ENCODE assay signal across 8 cellular contexts in the genomic region with DNA sequence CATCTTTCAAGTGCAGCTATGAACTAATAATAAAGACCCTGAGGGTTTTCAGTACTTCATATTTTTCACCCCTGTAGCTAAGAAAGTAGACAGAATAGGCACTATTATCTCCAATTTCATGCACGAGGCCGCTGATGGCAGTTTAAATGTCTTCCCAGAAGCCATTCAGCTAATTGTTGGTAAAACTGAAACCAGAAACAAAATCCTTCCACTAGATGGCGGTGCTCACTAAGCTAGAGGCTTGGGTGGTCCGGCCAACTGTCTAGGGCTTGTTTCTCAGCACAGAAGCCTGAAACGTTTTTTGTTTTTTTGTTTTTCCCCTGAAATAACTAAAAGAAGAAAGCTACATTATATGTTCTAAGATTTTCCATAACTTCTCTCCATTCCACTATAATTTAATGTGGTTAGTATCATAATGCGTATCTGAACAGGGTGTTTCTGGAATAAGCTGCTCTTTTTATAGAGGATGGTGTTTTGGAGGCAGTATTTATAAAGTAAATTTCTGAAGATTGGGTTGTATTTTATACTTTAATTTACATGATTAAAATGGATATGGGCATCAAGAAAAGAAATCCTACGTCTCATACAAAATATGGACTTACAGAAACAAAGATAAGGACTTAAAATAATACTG.
DNase-seq lines count a peak whose midpoint lies in the region; ATAC-seq and TF ChIP-seq lines count a peak whose summit lies in the region.

No MANE protein-coding gene starts in this region.

- peak; percentile 53 to 63 for TF ChIP-seq CTCF in Caco-2 (IDR thresholded peaks at IDR 0.05; ENCODE audit: insufficient read depth in 1 of 2, low read depth in 1 of 2, low read length in 1 of 2, severe bottlenecking in 1 of 2, unreplicated experiment in 1 of 2)

- no peaks in the 10 kb centered on the region for H3K4me1 ChIP-seq in Caco-2

- DNase-seq in Caco-2 (peak; percentile 36 to 66), NCI-H510A treated with DMSO at 0.1 percent for 48 hours (lab: John Stamatoyannopoulos, UW) (peak; percentile 98), dermis microvascular lymphatic vessel endothelial cell (ENCODE audit: low read depth in 2 of 2) (peak; percentile 46 to 67), lung microvascular endothelial cell (ENCODE audit: low read depth in 2 of 2) (peak; percentile 72 to 79)
- peak; percentile 33 for DNase-seq in activated CD4-positive, alpha-beta T cell treated with anti-CD3 and anti-CD28 coated beads, Interleukin-2, amount 50 U/mL, for 1 hour
- DNase-seq in stimulated activated CD8-positive, alpha-beta memory T cell treated with anti-CD3 and anti-CD28 coated beads, Interleukin-4, amount 100 ng/mL, for 24 hours (ENCODE audit: low read depth), result peak; percentile 19

- no peaks in the 10 kb centered on the region for H3K9me3 ChIP-seq in Caco-2

- no peaks in the 10 kb centered on the region for H3K36me3 Mint-ChIP-seq in Caco-2 (ENCODE audit: insufficient read depth, unreplicated experiment)

- H3K27me3 ChIP-seq in Caco-2 (replicated peaks; ENCODE audit: control insufficient read depth, insufficient read depth, low read length), result no peaks in the 10 kb centered on the region

- H3K36me3 ChIP-seq in Caco-2 (ENCODE audit: control insufficient read depth, insufficient read depth, low read length), result no peaks in the 10 kb centered on the region

- no peaks in the 10 kb centered on the region for H3K27me3 Mint-ChIP-seq in Caco-2 (ENCODE audit: insufficient read depth, unreplicated experiment)

- no peak overlapping the region for H3K4me3 ChIP-seq in Caco-2 (ENCODE audit: low read depth, low read length)

- no peak overlapping the region for H3K27ac Mint-ChIP-seq in Caco-2 (ENCODE audit: unreplicated experiment)

- BruUV-seq in Caco-2 (replicated peaks; lab: Mats Ljungman, UMichigan), result no TSS peak

- POLR2A ChIA-PET in Caco-2 (lab: Charles Lee), result no interaction called here

- peaks cover 4% of the 10 kb centered on the region for H3K4me1 Mint-ChIP-seq in Caco-2 (ENCODE audit: low read depth, unreplicated experiment)

- intact Hi-C loops in Caco-2 (cut with micrococcal nuclease; ENCODE audit: unreplicated experiment), result loop anchor here (1.0 to 5.0 kb wide), 2 partner anchors 160 to 1283 kb away; no protein-coding TSS in a partner anchor

- no peak overlapping the region for H3K4me3 Mint-ChIP-seq in Caco-2 (ENCODE audit: unreplicated experiment)

- peak; percentile 87 for ATAC-seq in GM19455 (IDR thresholded peaks at IDR 0.05; ENCODE audit: unreplicated experiment)
- peak; percentile 78 for ATAC-seq in HG03469 (IDR thresholded peaks at IDR 0.05; ENCODE audit: unreplicated experiment)

- CTCF ChIA-PET in Caco-2 (lab: Charles Lee), result interaction anchor here (0.6 to 1.4 kb wide), 5 partner anchors 61 to 167 kb away, joined by 3 to 6 read pairs (median 3); no protein-coding TSS in a partner anchor

- no peaks in the 10 kb centered on the region for H3K9me3 Mint-ChIP-seq in Caco-2 (ENCODE audit: unreplicated experiment)

Comparison
In these comparisons a context has a peak if more than half of its experiments do, and no peak if none do; other contexts are left out.
1. DNase-seq: peak in every context shown above with its lines; median percentile 98 in NCI-H510A treated with DMSO at 0.1 percent for 48 hours; 76 in lung microvascular endothelial cell; 56 in dermis microvascular lymphatic vessel endothelial cell; 51 in Caco-2; 33 in activated CD4-positive, alpha-beta T cell treated with anti-CD3 and anti-CD28 coated beads, Interleukin-2, amount 50 U/mL, for 1 hour; 19 in stimulated activated CD8-positive, alpha-beta memory T cell treated with anti-CD3 and anti-CD28 coated beads, Interleukin-4, amount 100 ng/mL, for 24 hours.